Comparison of ENCODE assay signal across 23 cellular contexts in the genomic region with DNA sequence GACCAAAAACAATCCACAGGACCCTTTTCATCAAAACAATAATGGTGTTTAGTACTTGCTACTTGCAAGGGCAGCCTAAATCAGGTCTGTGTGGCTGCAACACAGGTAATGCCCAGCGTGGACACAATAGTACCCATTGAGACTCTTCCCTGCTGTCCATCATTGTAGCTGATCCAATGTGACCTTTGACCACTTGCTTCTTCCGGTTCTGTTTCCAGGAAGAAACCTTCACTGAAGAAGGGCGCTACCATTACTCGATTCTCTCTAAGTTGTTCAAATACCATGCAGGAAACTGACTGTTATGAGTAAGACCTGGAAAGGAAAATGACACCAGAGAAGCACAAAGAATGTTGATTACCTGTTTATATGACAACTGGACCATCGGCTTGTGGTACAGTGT.
DNase-seq lines count a peak whose midpoint lies in the region; ATAC-seq, FAIRE-seq and TF ChIP-seq lines count a peak whose summit lies in the region.
"Had no signal": no experiment of that assay in that cellular context is flagged by ENCODE, and none has a peak within 500 bp of the region (broad histone marks: within the 10 kb centered on the region; RNA-seq: fewer than 3 reads in every experiment).

No MANE protein-coding gene starts in this region.

- no peak overlapping the region for H3K4me2 ChIP-seq in HepG2 (ENCODE audit: low read depth, low read length)
- H3K4me2 ChIP-seq: BLaER1 treated with 17β-estradiol and CSF1 and Interleukin-3, amounts not matched to agents 10 nM and 100 nM had no signal

- TF ChIP-seq RAD21 in HepG2 (CRISPR knock-in tag; IDR thresholded peaks at IDR 0.05) = no peak

- 63% methylated on average over 5 of the region's 5 CpGs for WGBS in HepG2 (ENCODE audit: low lambda C conversion rate)
- WGBS in right lobe of liver (ENCODE audit: insufficient coverage, low coverage, low lambda C conversion rate, missing lambda C conversion rate) = 79% methylated on average over 4 of the region's 5 CpGs
- WGBS in upper lobe of left lung, 2 donors = 72 to 83% methylated on average over 5 of the region's 5 CpGs

- CTCF ChIA-PET in HepG2 (lab: Yijun Ruan, JAX; ENCODE audit: low intra/inter-chr PET ratio, low total read pairs) = no interaction called here

- H3K4me1 ChIP-seq in HepG2 (ENCODE audit: insufficient read depth, low read length) (peaks cover 43% of the 10 kb centered on the region), right lobe of liver (peaks cover 0 to 17% (median 8%) of the 10 kb centered on the region in 4 donors), muscle layer of colon (ENCODE audit: insufficient read depth, low read length) (peaks cover 32% of the 10 kb centered on the region), upper lobe of left lung (peaks cover 0 to 12% (median 4%) of the 10 kb centered on the region in 4 donors), SJCRH30 (no peaks in the 10 kb centered on the region)
- H3K4me1 ChIP-seq: Peyer's patch had no signal

- peak; percentile 59 for FAIRE-seq in HepG2 (lab: Jason Lieb, UNC)
- FAIRE-seq: GM12878, H1 had no signal

- H3K9ac ChIP-seq in HepG2 (ENCODE audit: insufficient read depth, low read depth, low read length) (no peak overlapping the region), muscle layer of colon (ENCODE audit: low read length) (no peak overlapping the region)
- H3K9ac ChIP-seq: BLaER1 treated with 17β-estradiol and CSF1 and Interleukin-3, amounts not matched to agents 10 nM and 100 nM had no signal

- H3K27me3 ChIP-seq in HepG2 (ENCODE audit: control insufficient read depth in 1 of 2, insufficient read depth in 2 of 2, low read length in 2 of 2) = no peaks in the 10 kb centered on the region
- H3K27me3 ChIP-seq in right lobe of liver = no peaks in the 10 kb centered on the region
- no peaks in the 10 kb centered on the region for H3K27me3 ChIP-seq in muscle layer of colon (ENCODE audit: control insufficient read depth in 1 of 2, insufficient read depth in 2 of 2, low read length in 2 of 2)
- no peaks in the 10 kb centered on the region for H3K27me3 ChIP-seq in upper lobe of left lung
- no peaks in the 10 kb centered on the region for H3K27me3 ChIP-seq in SJCRH30
- H3K27me3 ChIP-seq: BLaER1 treated with 17β-estradiol and CSF1 and Interleukin-3, amounts not matched to agents 10 nM and 100 nM; MG63; Peyer's patch had no signal

- H3K4me3 ChIP-seq in HepG2 (replicated peaks in 1 of 3; ENCODE audit: insufficient read depth in 1 of 3, low read depth in 2 of 3, low read length in 3 of 3) (no peak overlapping the region), right lobe of liver (no peak overlapping the region), muscle layer of colon (ENCODE audit: low read depth in 1 of 2, low read length in 2 of 2) (no peak overlapping the region), upper lobe of left lung (no peak overlapping the region), SJCRH30 (no peak overlapping the region)
- H3K4me3 ChIP-seq: BLaER1 treated with 17β-estradiol and CSF1 and Interleukin-3, amounts not matched to agents 10 nM and 100 nM; GM12878; MG63; Peyer's patch had no signal

- H3K36me3 ChIP-seq in HepG2 (replicated peaks in 1 of 2; ENCODE audit: control insufficient read depth in 1 of 2, insufficient read depth in 2 of 2, low read length in 2 of 2) (no peaks in the 10 kb centered on the region), right lobe of liver (no peaks in the 10 kb centered on the region), muscle layer of colon (ENCODE audit: insufficient read depth, low read length) (no peaks in the 10 kb centered on the region), upper lobe of left lung (no peaks in the 10 kb centered on the region), SJCRH30 (no peaks in the 10 kb centered on the region)
- H3K36me3 ChIP-seq: BLaER1 treated with 17β-estradiol and CSF1 and Interleukin-3, amounts not matched to agents 10 nM and 100 nM; MG63; Peyer's patch had no signal

- TF ChIP-seq CTCF in HepG2 (CRISPR knock-in tag; IDR thresholded peaks at IDR 0.05) (no peak), right lobe of liver (IDR thresholded peaks at IDR 0.05) (no peak), upper lobe of left lung (IDR thresholded peaks at IDR 0.05) (no peak)

- no peaks in the 10 kb centered on the region for H4K20me1 ChIP-seq in HepG2 (ENCODE audit: insufficient read depth, low read length)
- H4K20me1 ChIP-seq: BLaER1 treated with 17β-estradiol and CSF1 and Interleukin-3, amounts not matched to agents 10 nM and 100 nM had no signal

- ATAC-seq in HepG2 (peak; percentile 39; the same call in 1 of the 3 replicates), right lobe of liver (no peak), upper lobe of left lung (ENCODE audit: low FRiP score in 2 of 2) (no peak), GM19395 (IDR thresholded peaks at IDR 0.05; ENCODE audit: unreplicated experiment) (no peak)
- ATAC-seq: GM12878 had no signal

- H3K9me3 ChIP-seq in HepG2 (ENCODE audit: low read length) (no peaks in the 10 kb centered on the region), right lobe of liver (no peaks in the 10 kb centered on the region), muscle layer of colon (ENCODE audit: low read length) (no peaks in the 10 kb centered on the region), upper lobe of left lung (no peaks in the 10 kb centered on the region), SJCRH30 (replicated peaks) (no peaks in the 10 kb centered on the region)
- H3K9me3 ChIP-seq: BLaER1 treated with 17β-estradiol and CSF1 and Interleukin-3, amounts not matched to agents 10 nM and 100 nM; Caco-2; MG63; Peyer's patch had no signal

- TF ChIP-seq EP300 in HepG2 (IDR thresholded peaks at IDR 0.05; ENCODE audit: low read depth in 2 of 2, low read length in 2 of 2) (no peak), HepG2 (CRISPR knock-in tag; IDR thresholded peaks at IDR 0.05; ENCODE audit: borderline replicate concordance) (no peak), upper lobe of left lung (IDR thresholded peaks at IDR 0.05) (no peak)

- no peak overlapping the region for H2AFZ ChIP-seq in HepG2 (ENCODE audit: low read length)

- no peaks in the 10 kb centered on the region for H3K79me2 ChIP-seq in HepG2 (ENCODE audit: insufficient read depth, low read length)

- H3K27ac ChIP-seq in HepG2 (ENCODE audit: extremely low read length, insufficient read depth, low read length) = no peak overlapping the region
- H3K27ac ChIP-seq in right lobe of liver = no peak overlapping the region
- H3K27ac ChIP-seq in muscle layer of colon (ENCODE audit: low read depth, low read length) = peak overlapping the region; percentile 57
- peak overlapping the region in 3 of 4 donors; percentile 34 to 50 (median 38) for H3K27ac ChIP-seq in upper lobe of left lung
- no peak overlapping the region for H3K27ac ChIP-seq in SJCRH30
- H3K27ac ChIP-seq: BLaER1 treated with 17β-estradiol and CSF1 and Interleukin-3, amounts not matched to agents 10 nM and 100 nM had no signal

- TF ChIP-seq POLR2A in HepG2 (IDR thresholded peaks at IDR 0.05; ENCODE audit: insufficient read depth in 1 of 2, low read depth in 2 of 2, low read length in 2 of 2) (no peak), right lobe of liver (IDR thresholded peaks at IDR 0.05) (no peak), upper lobe of left lung (IDR thresholded peaks at IDR 0.05) (no peak)

- DNase-seq in HepG2 (ENCODE audit: low spot score) (peak; percentile 46), right lobe of liver (no peak), upper lobe of left lung (no peak), SJCRH30 (no peak)
- no peak for DNase-seq in central memory CD4-positive, alpha-beta T cell
- DNase-seq: 8988T; Caco-2; CD4-positive, alpha-beta memory T cell; DMS 273 treated with DMSO at 0.1 percent for 48 hours; DMS79 treated with DMSO at 0.1 percent for 48 hours; Karpas-422; MG63; NCI-H1048; NCI-H1436; NCI-H187 treated with DMSO at 0.1 percent for 48 hours; NCI-H2107; NCI-H510A; Peyer's patch had no signal

- in situ Hi-C loops in HepG2 (cut with HindIII; ENCODE audit: extremely low pct_ligation_motif_present, low pct_unique_long_range_greater_than_20kb) = no loop called here

- intact Hi-C loops in HepG2 (cut with micrococcal nuclease; ENCODE audit: unreplicated experiment) (no loop called here), right lobe of liver (cut with DNase I) (no loop called here)

- POLR2A ChIA-PET in HepG2 (lab: Yijun Ruan, JAX) = no interaction called here

- no TSS peak for BruUV-seq in HepG2 (replicated peaks; lab: Mats Ljungman, UMichigan)

TF ChIP-seq in HepG2, 621 proteins besides CTCF, POLR2A, EP300 and RAD21 (continues in another document):
- TF ChIP-seq ZBTB33 (CRISPR knock-in tag; IDR thresholded peaks at IDR 0.05) = peak; percentile 95
- TF ChIP-seq ELF1 (CRISPR knock-in tag; IDR thresholded peaks at IDR 0.05) = 0 out of 2 replicates have a peak, but pooled peaks have one; percentile 26
- TF ChIP-seq SOX13 (IDR thresholded peaks at IDR 0.05) = no peak
- peak in 1 of 2 experiments; percentile 24; a peak in 1 of 4 replicates for TF ChIP-seq SOX13 (CRISPR knock-in tag; conservative IDR thresholded peaks at IDR 0.05 in 1 of 2, IDR thresholded peaks at IDR 0.05 in 1 of 2)
- peak; percentile 39 for TF ChIP-seq HNF4A (CRISPR knock-in tag; IDR thresholded peaks at IDR 0.05)
- no peak for TF ChIP-seq ONECUT2 (CRISPR knock-in tag; IDR thresholded peaks at IDR 0.05)
- no peak for TF ChIP-seq ZNF576 (CRISPR knock-in tag; IDR thresholded peaks at IDR 0.05)
- peak; percentile 31; the same call in 1 of the 2 replicates for TF ChIP-seq ZMYM4 (CRISPR knock-in tag; IDR thresholded peaks at IDR 0.05)
- no peak for TF ChIP-seq ZNF747 (CRISPR knock-in tag; IDR thresholded peaks at IDR 0.05; ENCODE audit: borderline replicate concordance)
- peak; percentile 39; the same call in 1 of the 2 replicates for TF ChIP-seq ETV5 (CRISPR knock-in tag; IDR thresholded peaks at IDR 0.05; ENCODE audit: borderline replicate concordance)

Comparison
In these comparisons a context has a peak if more than half of its experiments do, and no peak if none do; other contexts are left out.
1. H3K27ac ChIP-seq: peak in muscle layer of colon (single experiment) and upper lobe of left lung (3 of 4); none in HepG2 (single experiment), right lobe of liver (0 of 3) and SJCRH30 (single experiment).